ENCODE assay signal across 10 cellular contexts in genomic region chr1:44995467-44996238, GRCh38.
"Had no signal": no experiment of that assay in that cellular context is flagged by ENCODE, and none has a peak within 500 bp of the region (broad histone marks: within the 10 kb centered on the region; RNA-seq: fewer than 3 reads in every experiment).

No MANE protein-coding gene starts in this region.

- H3K4me3 ChIP-seq: GM23248, HAP-1 had no signal

- H3K9me3 ChIP-seq: HAP-1 had no signal

- H3K27ac ChIP-seq: GM23248, HL-60, KMS-11 had no signal

- DNase-seq: GM23248, GOT3, H7, IMR-90, Karpas-422, KBM-7 had no signal

- ATAC-seq: HCT116 had no signal

- H3K36me3 ChIP-seq: HAP-1 had no signal
